1 cellular context compared by ENCODE assay signal in the genomic region with DNA sequence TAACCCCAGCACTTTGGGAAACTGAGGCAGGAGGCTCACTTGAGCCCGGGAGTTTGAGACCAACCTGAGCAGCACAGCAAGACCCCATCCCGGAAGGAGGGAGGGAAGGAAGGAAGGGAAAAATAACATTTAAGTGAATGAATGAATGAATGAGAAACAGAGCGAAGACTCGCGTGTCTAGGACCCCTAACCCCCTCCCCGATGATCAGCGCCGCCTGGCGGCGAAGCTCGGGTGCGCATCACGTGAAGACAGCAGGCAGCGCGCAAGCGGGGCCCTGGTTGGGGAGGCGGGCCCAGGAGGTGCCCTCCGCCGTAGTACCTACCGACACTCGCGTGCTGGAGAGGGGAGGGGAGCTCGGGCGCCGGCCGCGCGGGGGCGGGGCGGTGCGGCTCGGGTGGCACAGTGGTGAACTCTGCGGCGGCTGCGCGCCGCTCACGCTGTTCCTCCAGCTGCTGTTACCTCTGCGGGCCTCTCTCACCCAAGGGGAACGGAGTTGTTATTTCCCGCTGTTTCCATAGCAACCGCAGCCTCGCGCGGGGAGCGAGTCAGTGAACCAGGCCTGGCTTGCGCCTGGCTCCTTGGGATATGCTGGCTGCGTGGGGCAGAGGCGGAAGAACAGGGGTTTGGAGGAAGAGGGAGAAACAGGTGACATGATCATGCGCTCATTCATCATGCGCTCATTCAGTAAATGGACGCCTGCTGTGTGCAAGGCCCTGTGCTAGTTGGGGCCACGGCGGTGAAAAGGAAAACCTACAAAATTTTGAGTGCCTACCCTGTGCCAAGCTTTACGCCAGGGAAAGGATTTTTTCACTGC.
TF ChIP-seq lines count a peak whose summit lies in the region.

No MANE protein-coding gene starts in this region.

TF ChIP-seq in endothelial cell of umbilical vein, 7 proteins besides CTCF, POLR2A, EP300 and RAD21 (continued from another document):
- no peak for TF ChIP-seq JUN (IDR thresholded peaks at IDR 0.05; ENCODE audit: borderline replicate concordance, insufficient read depth, insufficient read length, low read depth)
- TF ChIP-seq EZH2 (IDR thresholded peaks at IDR 0.05; ENCODE audit: borderline replicate concordance, low read depth, low read length, severe bottlenecking) = no peak
- no peak for TF ChIP-seq POLR2AphosphoS5 (IDR thresholded peaks at IDR 0.05; ENCODE audit: insufficient read depth, low read depth, low read length)
- TF ChIP-seq MYC (IDR thresholded peaks at IDR 0.05; ENCODE audit: low read depth, low read length) = no peak
- no peak for TF ChIP-seq FOS (IDR thresholded peaks at IDR 0.05; ENCODE audit: borderline replicate concordance, insufficient read depth, low read length)
TF ChIP-seq in endothelial cell of umbilical vein: peak in this region for 0.
